Comparison of ENCODE assay signal across 1 cellular context in the genomic region with DNA sequence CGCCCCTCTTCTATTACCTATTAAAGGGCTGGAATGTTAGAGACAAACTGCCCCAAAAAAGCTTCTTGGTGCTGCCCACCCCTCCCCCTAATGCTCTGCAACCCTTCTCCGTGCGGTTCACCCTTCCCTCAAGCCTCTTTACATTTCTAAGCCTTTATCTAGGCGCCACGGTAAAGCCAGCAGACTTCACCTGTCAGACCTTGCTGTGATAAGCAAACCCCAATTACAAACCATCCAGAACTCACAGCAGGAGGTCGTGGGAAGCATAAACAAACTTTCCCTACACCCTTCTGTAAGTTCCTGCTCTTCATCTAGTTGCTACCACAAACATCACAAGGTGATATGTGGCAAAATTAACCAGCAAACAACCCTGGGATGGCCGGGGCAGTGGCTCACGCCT.
A peak's percentile ranks its signal among the peaks of the same experiment; 100 is the strongest.
TF ChIP-seq lines count a peak whose summit lies in the region.

No MANE protein-coding gene starts in this region.

TF ChIP-seq in H1, 55 proteins besides CTCF, POLR2A, EP300 and RAD21:
- TF ChIP-seq CHD1 (IDR thresholded peaks at IDR 0.05; ENCODE audit: low read depth, low read length) (no peak), ASH2L (IDR thresholded peaks at IDR 0.05; ENCODE audit: low read length) (peak; percentile 28), RBBP5 (IDR thresholded peaks at IDR 0.05; ENCODE audit: borderline replicate concordance, low read depth, low read length) (no peak), SP4 (IDR thresholded peaks at IDR 0.05; ENCODE audit: low read length) (no peak)
